Comparison of ENCODE assay signal across 8 cellular contexts in the genomic region with DNA sequence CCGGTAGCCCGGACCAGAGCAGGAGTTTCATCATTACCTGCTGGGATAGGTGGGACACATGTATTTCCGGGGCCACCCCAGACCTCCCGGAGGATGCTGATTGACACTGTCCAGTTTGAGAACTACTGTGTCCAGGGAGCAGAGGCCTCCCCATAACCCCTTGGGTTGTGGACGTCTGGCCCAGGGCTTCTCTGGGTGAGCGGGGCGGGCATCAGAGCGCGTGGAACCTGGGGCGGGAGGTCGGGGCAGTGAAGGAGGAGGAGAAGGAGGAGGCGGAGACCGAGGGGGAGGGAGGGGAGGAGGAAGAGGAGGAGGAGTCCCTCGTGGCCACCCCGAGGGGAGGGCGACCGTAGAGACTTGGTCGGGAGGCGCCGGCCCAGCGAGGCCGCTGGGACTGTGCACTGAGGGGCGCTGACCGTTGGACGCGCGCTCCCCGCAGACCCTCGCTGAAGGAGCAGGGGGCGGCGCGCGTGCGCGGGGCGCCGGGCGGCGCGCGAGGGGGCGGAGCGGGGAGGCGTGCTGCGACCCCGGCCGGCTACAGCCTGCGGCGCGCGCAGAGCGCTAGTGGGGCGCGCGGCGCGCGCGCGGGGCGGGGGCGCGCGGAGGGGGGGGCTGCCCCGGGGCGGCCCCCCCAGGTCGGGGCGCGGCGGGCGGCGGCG. TPM values are rescaled to one million over a fixed set of nuclear protein-coding genes. Genes with fewer than 3 reads are reported as not detected.
DNase-seq lines count a peak whose midpoint lies in the region; ATAC-seq and TF ChIP-seq lines count a peak whose summit lies in the region.

Gene GRK3 (plus strand): TSS at position 356 of the 659 bp plus-strand sequence. CDS start 366 bp downstream, outside the sequence.

- TF ChIP-seq POLR2A in GM18526 (IDR thresholded peaks at IDR 0.05; ENCODE audit: extremely low read depth, insufficient read length) = peak; percentile 68

- no peaks in the 10 kb centered on the region for H3K36me3 ChIP-seq in SJCRH30
- H3K36me3 ChIP-seq in urinary bladder (ENCODE audit: insufficient read depth) = no peaks in the 10 kb centered on the region

- intact Hi-C loops in Right ventricle myocardium superior (cut with DNase I) = no loop called here

- peak within 1 kb of the TSS; percentile 40; the same call in 1 of the 2 replicates for H3K27ac ChIP-seq in SJCRH30
- H3K27ac ChIP-seq in urinary bladder (ENCODE audit: low read depth) = peak within 1 kb of the TSS; percentile 50

- no peaks in the 10 kb centered on the region for H3K27me3 ChIP-seq in SJCRH30

- under 1% methylated on average over 59 of the region's 73 CpGs for whole genome bisulfite sequencing in urinary bladder

- peaks cover 37% of the 10 kb centered on the region for H3K4me1 Mint-ChIP-seq in activated naive CD4-positive, alpha-beta T cell treated with anti-CD3 and anti-CD28 coated beads, Interleukin-2, amount 50 U/mL, for 24 hours

- H3K4me1 ChIP-seq in SJCRH30 = peaks cover 4% of the 10 kb centered on the region
- H3K4me1 ChIP-seq in urinary bladder (ENCODE audit: insufficient read depth) = no peaks in the 10 kb centered on the region

- no peaks in the 10 kb centered on the region for H3K9me3 ChIP-seq in SJCRH30 (replicated peaks)

- peak within 1 kb of the TSS; percentile 95 for H3K4me3 Mint-ChIP-seq in activated naive CD4-positive, alpha-beta T cell treated with anti-CD3 and anti-CD28 coated beads, Interleukin-2, amount 50 U/mL, for 24 hours

- peaks cover 12% of the 10 kb centered on the region for H3K27me3 Mint-ChIP-seq in activated naive CD4-positive, alpha-beta T cell treated with anti-CD3 and anti-CD28 coated beads, Interleukin-2, amount 50 U/mL, for 24 hours

- H3K4me3 ChIP-seq in SJCRH30 (peak within 1 kb of the TSS; percentile 88), urinary bladder (ENCODE audit: low read depth, low read length) (peak within 1 kb of the TSS; percentile 93)

- H3K36me3 Mint-ChIP-seq in activated naive CD4-positive, alpha-beta T cell treated with anti-CD3 and anti-CD28 coated beads, Interleukin-2, amount 50 U/mL, for 24 hours = no peaks in the 10 kb centered on the region

- peak within 1 kb of the TSS; percentile 92 for H3K27ac Mint-ChIP-seq in activated naive CD4-positive, alpha-beta T cell treated with anti-CD3 and anti-CD28 coated beads, Interleukin-2, amount 50 U/mL, for 24 hours

- H3K9me3 Mint-ChIP-seq in activated naive CD4-positive, alpha-beta T cell treated with anti-CD3 and anti-CD28 coated beads, Interleukin-2, amount 50 U/mL, for 24 hours = no peaks in the 10 kb centered on the region

- DNase-seq in A172 (ENCODE audit: low spot score) (peak; percentile 49), SJCRH30 (peak; percentile 83 to 84), Right ventricle myocardium superior (peak; percentile 81), pons (ENCODE audit: low spot score) (peak; percentile 57)

- peak; percentile 34 for ATAC-seq in HG03520 (IDR thresholded peaks at IDR 0.05; ENCODE audit: unreplicated experiment)
- ATAC-seq in Right ventricle myocardium superior (ENCODE audit: poor library complexity) = peak; percentile 83

RNA-seq across cellular contexts. Expression of gene GRK3, which starts in this region (rescaled TPM):
- total RNA-seq in A172 (2014; rRNA removed; shearing (Covaris generic)) = 1.4 and 1.9 TPM in 2 replicates
- 39.4 and 45.6 TPM in 2 replicates for total RNA-seq in SJCRH30 (2014; rRNA removed; shearing (Covaris generic))
- total RNA-seq in Right ventricle myocardium superior (3.7 TPM), urinary bladder (15.8 TPM)
- 2.7 TPM for polyA plus RNA-seq in urinary bladder

Comparison
In these comparisons a context has a peak if more than half of its experiments do, and no peak if none do; other contexts are left out.
1. Peak in every context shown above with its lines: DNase-seq, ATAC-seq, H3K4me3 ChIP-seq and H3K27ac ChIP-seq.